In genomic region chr12:83233987-83234386, GRCh38 we compare ENCODE assay signal across 4 cellular contexts.
DNase-seq lines count a peak whose midpoint lies in the region; FAIRE-seq lines count a peak whose summit lies in the region.
"Not testable (repeated sequence)": the region's sequence is repeated elsewhere in the genome, so short reads cannot be mapped to it uniquely, and the experiment has no call there.

No MANE protein-coding gene starts in this region.

- FAIRE-seq in GM18507 (lab: Jason Lieb, UNC) = peak; percentile 15

- DNase-seq in GM18507 (ENCODE audit: extremely low spot score, insufficient read length, low read depth) = not testable (repeated sequence)
- peak; percentile 9 for DNase-seq in RPMI7951 (ENCODE audit: low read depth)
- DNase-seq in SK-MEL-5 (ENCODE audit: low read depth, low spot score) = peak; percentile 75
- DNase-seq in foreskin melanocyte = peak; percentile 60

- in situ Hi-C loops in SK-MEL-5 (cut with HindIII; ENCODE audit: low pct_unique_long_range_greater_than_20kb, low sequenced_read_pairs) = not testable (repeated sequence)
